In the genomic region with DNA sequence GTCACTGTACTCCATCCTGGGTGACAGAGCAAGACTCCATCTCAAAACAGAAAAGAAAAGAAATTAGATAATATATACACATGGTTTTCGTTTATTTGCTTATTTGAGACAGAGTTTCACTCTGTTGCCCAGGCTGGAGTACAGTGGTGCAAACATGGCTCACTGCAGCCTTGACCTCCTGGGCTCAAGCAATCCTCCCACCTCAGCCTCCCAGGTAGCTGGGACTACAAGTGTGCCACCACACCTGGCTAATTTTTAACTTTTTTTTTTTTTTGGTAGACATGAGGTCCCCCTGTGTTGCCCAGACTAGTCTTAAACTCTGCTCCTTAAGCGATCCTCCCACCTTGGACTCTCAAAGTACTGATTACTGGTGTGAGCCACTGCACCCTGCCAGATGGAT, we compare ENCODE assay signal across 11 cellular contexts. TPM values are rescaled to one million over a fixed set of nuclear protein-coding genes. Genes with fewer than 3 reads are reported as not detected.
"Had no signal": no experiment of that assay in that cellular context is flagged by ENCODE, and none has a peak within 500 bp of the region (broad histone marks: within the 10 kb centered on the region; RNA-seq: fewer than 3 reads in every experiment).

No MANE protein-coding gene starts in this region.

RNA-seq across cellular contexts. Expression of gene MIPOL1, which starts 11.9 kb away (rescaled TPM):
- total RNA-seq: activated naive CD8-positive, alpha-beta T cell treated with anti-CD3 and anti-CD28 coated beads for 36 hours; activated naive CD8-positive, alpha-beta T cell treated with anti-CD3 and anti-CD28 coated beads, Interleukin-2, amount 10 ng/mL, durations not matched to agents 7 days and 5 days; activated T-helper 1 cell treated with anti-CD3 and anti-CD28 coated beads, Interleukin-12 subunit alpha, Interleukin-12 subunit beta, Interleukin-2, Interleukin-4 antibody, amounts not matched to agents 30 ng/mL and 10 ng/mL and 1 ng/mL, durations not matched to agents 14 hours and 24 hours and 36 hours; activated T-helper 2 cell treated with anti-CD3 and anti-CD28 coated beads, Interferon-gamma antibody, Interleukin-2, Interleukin-4, amounts not matched to agents 10 μg/mL and 5 μg/mL and 100 μg/mL, durations not matched to agents 14 hours and 24 hours and 36 hours had no signal

RNA-seq across cellular contexts. Expression of gene SLC25A21, which starts 37.2 kb away (rescaled TPM):
- total RNA-seq: activated naive CD4-positive, alpha-beta T cell treated with anti-CD3 and anti-CD28 coated beads for 36 hours; activated naive CD4-positive, alpha-beta T cell treated with anti-CD3 and anti-CD28 coated beads, Interleukin-2, amount 50 U/mL, for 72 hours; activated naive CD8-positive, alpha-beta T cell treated with anti-CD3 and anti-CD28 coated beads for 36 hours; activated naive CD8-positive, alpha-beta T cell treated with anti-CD3 and anti-CD28 coated beads, Interleukin-2, amount 10 ng/mL, durations not matched to agents 7 days and 5 days; activated T-cell treated with anti-CD3 and anti-CD28 coated beads, Interleukin-2, amount 50 U/mL, for 4 hours; activated T-cell treated with anti-CD3 and anti-CD28 coated beads, Interleukin-2, amount 50 U/mL, for 72 hours; activated T-helper 1 cell treated with anti-CD3 and anti-CD28 coated beads, Interleukin-12 subunit alpha, Interleukin-12 subunit beta, Interleukin-2, Interleukin-4 antibody, amounts not matched to agents 30 ng/mL and 10 ng/mL and 1 ng/mL, durations not matched to agents 14 hours and 24 hours and 36 hours; activated T-helper 17 cell treated with anti-CD3 and anti-CD28 coated beads, Interleukin-2, amount 50 U/mL, for 72 hours; activated T-helper 2 cell treated with anti-CD3 and anti-CD28 coated beads, Interferon-gamma antibody, Interleukin-2, Interleukin-4, amounts not matched to agents 10 μg/mL and 5 μg/mL and 100 μg/mL, durations not matched to agents 14 hours and 24 hours and 36 hours; ascending aorta; body of pancreas had no signal
